Comparison of ENCODE assay signal across 21 cellular contexts in the genomic region with DNA sequence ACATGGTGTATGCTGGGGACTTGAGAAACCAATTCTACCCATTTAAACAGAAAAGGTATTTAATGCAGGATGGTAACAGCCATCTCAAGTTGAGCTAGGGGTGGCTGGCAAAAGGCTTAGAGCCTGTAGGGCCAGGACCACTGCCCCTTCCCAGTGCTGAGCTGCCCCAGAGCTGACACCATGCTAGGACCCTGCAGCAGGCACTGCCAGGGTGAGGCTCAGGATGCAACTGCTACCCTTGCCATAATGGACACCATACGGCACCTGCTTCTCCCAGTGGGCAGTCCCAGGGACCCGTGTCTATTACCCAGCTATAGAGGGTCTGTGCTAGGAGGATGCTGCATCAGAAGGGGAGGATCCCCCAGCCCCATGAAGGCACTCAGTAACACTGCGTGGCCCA.
DNase-seq lines count a peak whose midpoint lies in the region; ATAC-seq, FAIRE-seq and TF ChIP-seq lines count a peak whose summit lies in the region.
"Had no signal": no experiment of that assay in that cellular context is flagged by ENCODE, and none has a peak within 500 bp of the region (broad histone marks: within the 10 kb centered on the region; RNA-seq: fewer than 3 reads in every experiment).

No MANE protein-coding gene starts in this region.

- H3K27me3 ChIP-seq in esophagus muscularis mucosa (no peaks in the 10 kb centered on the region), A673 (replicated peaks; ENCODE audit: insufficient read depth, low read depth, low read length, poor library complexity) (peaks cover 33% of the 10 kb centered on the region)
- H3K27me3 ChIP-seq: BLaER1 treated with 17β-estradiol and CSF1 and Interleukin-3, amounts not matched to agents 10 nM and 100 nM had no signal

- CTCF ChIA-PET in A673 (lab: Charles Lee) = no interaction called here

- FAIRE-seq in urothelium cell line (lab: Jason Lieb, UNC) = no peak
- FAIRE-seq: A204.1, D721Med, G401.6, GM12891, GM19239 had no signal

- H3K4me1 ChIP-seq in esophagus muscularis mucosa (no peaks in the 10 kb centered on the region), A673 (ENCODE audit: insufficient read depth, low read length, poor library complexity, severe bottlenecking) (no peaks in the 10 kb centered on the region)
- H3K4me1 ChIP-seq: Caco-2 had no signal

- TF ChIP-seq EP300 in esophagus muscularis mucosa (IDR thresholded peaks at IDR 0.05) = no peak

- intact Hi-C loops in esophagus muscularis mucosa (cut with DNase I) (no loop called here), A673 (cut with micrococcal nuclease; ENCODE audit: unreplicated experiment) (no loop called here)

- POLR2A ChIA-PET in A673 (lab: Charles Lee; ENCODE audit: low non-redundant PET) = no interaction called here

- DNase-seq in ecto neural progenitor cell (ENCODE audit: low spot score) (peak; percentile 30), esophagus muscularis mucosa (ENCODE audit: extremely low spot score) (peak; percentile 68), omental fat pad (ENCODE audit: low spot score) (no peak), coronary artery (ENCODE audit: low spot score) (no peak), A673 (ENCODE audit: low spot score) (no peak), urothelium cell line (ENCODE audit: low spot score) (no peak)
- DNase-seq: 8988T; AML-193; Caco-2; Calu3; CD4-positive, alpha-beta T cell; CD8-positive, alpha-beta T cell; DMS79 treated with DMSO at 0.1 percent for 48 hours; GF-D8 had no signal

- WGBS in esophagus muscularis mucosa = 100% methylated on average over 1 of the region's 3 CpGs

- H3K4me3 ChIP-seq in esophagus muscularis mucosa (no peak overlapping the region), coronary artery (no peak overlapping the region), A673 (ENCODE audit: low read depth, low read length, poor library complexity, severe bottlenecking) (no peak overlapping the region)
- H3K4me3 ChIP-seq: BLaER1 treated with 17β-estradiol and CSF1 and Interleukin-3, amounts not matched to agents 10 nM and 100 nM had no signal

- BruUV-seq in A673 (replicated peaks; lab: Mats Ljungman, UMichigan) = no TSS peak

- peaks cover 0 to 19% (median 5%) of the 10 kb centered on the region in 4 donors for H3K9me3 ChIP-seq in esophagus muscularis mucosa
- no peaks in the 10 kb centered on the region for H3K9me3 ChIP-seq in A673 (ENCODE audit: low read depth, low read length, poor library complexity, severe bottlenecking)
- H3K9me3 ChIP-seq: Caco-2 had no signal

- TF ChIP-seq POLR2A in esophagus muscularis mucosa (IDR thresholded peaks at IDR 0.05; ENCODE audit: low read depth) = no peak

- no peak overlapping the region for H3K27ac ChIP-seq in esophagus muscularis mucosa (replicated peaks in 1 of 4)
- H3K27ac ChIP-seq in coronary artery = no peak overlapping the region
- H3K27ac ChIP-seq in A673 (ENCODE audit: low read depth, low read length, poor library complexity, severe bottlenecking) = no peak overlapping the region
- H3K27ac ChIP-seq: BLaER1 treated with 17β-estradiol and CSF1 and Interleukin-3, amounts not matched to agents 10 nM and 100 nM; C4-2B had no signal

- ATAC-seq in omental fat pad (ENCODE audit: low FRiP score) = peak; percentile 54
- ATAC-seq: CD8-positive, alpha-beta T cell had no signal

- H3K36me3 ChIP-seq in esophagus muscularis mucosa (no peaks in the 10 kb centered on the region), A673 (ENCODE audit: insufficient read depth, low read length, poor library complexity, severe bottlenecking) (no peaks in the 10 kb centered on the region)

- no peak for TF ChIP-seq CTCF in esophagus muscularis mucosa (IDR thresholded peaks at IDR 0.05)
- no peak for TF ChIP-seq CTCF in omental fat pad (IDR thresholded peaks at IDR 0.05)
- no peak for TF ChIP-seq CTCF in coronary artery (IDR thresholded peaks at IDR 0.05)
- no peak for TF ChIP-seq CTCF in A673 (conservative IDR thresholded peaks at IDR 0.05; ENCODE audit: low read depth, low read length)

Comparison
In these comparisons a context has a peak if more than half of its experiments do, and no peak if none do; other contexts are left out.
1. DNase-seq: peak in ecto neural progenitor cell (single experiment) and esophagus muscularis mucosa (single experiment); none in omental fat pad (single experiment), coronary artery (single experiment), A673 (single experiment) and urothelium cell line (single experiment).